Comparison of ENCODE assay signal across 24 cellular contexts in genomic region chr1:12028248-12028647, GRCh38. TPM values are rescaled to one million over a fixed set of nuclear protein-coding genes. Genes with fewer than 3 reads are reported as not detected.
"Had no signal": no experiment of that assay in that cellular context is flagged by ENCODE, and none has a peak within 500 bp of the region (broad histone marks: within the 10 kb centered on the region; RNA-seq: fewer than 3 reads in every experiment).

No MANE protein-coding gene starts in this region.

- H3K27ac Mint-ChIP-seq: activated naive CD8-positive, alpha-beta T cell treated with anti-CD3 and anti-CD28 coated beads, Interleukin-2, amount 10 ng/mL, durations not matched to agents 7 days and 5 days had no signal

- H3K4me2 ChIP-seq: SK-N-SH had no signal

- H3K36me3 ChIP-seq: breast epithelium had no signal

- H3K9ac ChIP-seq: SK-N-SH had no signal

- H3K27ac ChIP-seq: breast epithelium, Peyer's patch, RWPE1, SJCRH30, VCaP had no signal

- DNase-seq: activated CD4-positive, alpha-beta memory T cell treated with anti-CD3 and anti-CD28 coated beads, Interleukin-2, amount 10 ng/mL, durations not matched to agents 7 days and 5 days; activated CD4-positive, alpha-beta T cell treated with anti-CD3 and anti-CD28 coated beads, Interleukin-2, amount 50 U/mL, for 1 hour; activated CD4-positive, CD25-positive, alpha-beta regulatory T cell; activated CD8-positive, alpha-beta memory T cell treated with anti-CD3 and anti-CD28 coated beads, Interleukin-2, amount 50 U/mL, for 4 hours; activated naive CD4-positive, alpha-beta T cell treated with anti-CD3 and anti-CD28 coated beads, Interleukin-2, amount 50 U/mL, for 16 hours; activated naive CD8-positive, alpha-beta T cell treated with anti-CD3 and anti-CD28 coated beads, Interleukin-2, amount 10 ng/mL, durations not matched to agents 7 days and 5 days; activated T-cell treated with anti-CD3 and anti-CD28 coated beads, Interleukin-2, amount 50 U/mL, for 4 hours; aorta; caudate nucleus; MM.1S; NCI-H1105; NCI-H146; NCI-H187 treated with DMSO at 0.1 percent for 48 hours; NCI-H2081 treated with DMSO at 0.1 percent for 48 hours; NCI-H446; NCI-H524; Peyer's patch; Right ventricle myocardium superior; SJCRH30; SK-N-SH; T1000 had no signal

- H3K4me3 Mint-ChIP-seq: activated CD4-positive, alpha-beta memory T cell treated with anti-CD3 and anti-CD28 coated beads, Interleukin-2, amount 10 ng/mL, durations not matched to agents 7 days and 5 days; activated naive CD8-positive, alpha-beta T cell treated with anti-CD3 and anti-CD28 coated beads, Interleukin-2, amount 10 ng/mL, durations not matched to agents 7 days and 5 days; activated T-cell treated with anti-CD3 and anti-CD28 coated beads, Interleukin-2, amount 50 U/mL, for 4 hours had no signal

- H3K4me1 Mint-ChIP-seq: activated naive CD8-positive, alpha-beta T cell treated with anti-CD3 and anti-CD28 coated beads, Interleukin-2, amount 10 ng/mL, durations not matched to agents 7 days and 5 days had no signal

- H3K9me3 Mint-ChIP-seq: activated CD4-positive, alpha-beta memory T cell treated with anti-CD3 and anti-CD28 coated beads, Interleukin-2, amount 10 ng/mL, durations not matched to agents 7 days and 5 days; activated naive CD8-positive, alpha-beta T cell treated with anti-CD3 and anti-CD28 coated beads, Interleukin-2, amount 10 ng/mL, durations not matched to agents 7 days and 5 days; activated T-cell treated with anti-CD3 and anti-CD28 coated beads, Interleukin-2, amount 50 U/mL, for 4 hours had no signal

- ATAC-seq: activated T-cell treated with anti-CD3 and anti-CD28 coated beads, Interleukin-2, amount 50 U/mL, for 4 hours had no signal

- H3K4me3 ChIP-seq: breast epithelium, Peyer's patch, SJCRH30 had no signal

- H3K27me3 ChIP-seq: breast epithelium, Peyer's patch, SJCRH30 had no signal

- H3K4me1 ChIP-seq: breast epithelium, Peyer's patch, SJCRH30 had no signal

- H3K27me3 Mint-ChIP-seq: activated CD4-positive, alpha-beta memory T cell treated with anti-CD3 and anti-CD28 coated beads, Interleukin-2, amount 10 ng/mL, durations not matched to agents 7 days and 5 days; activated naive CD8-positive, alpha-beta T cell treated with anti-CD3 and anti-CD28 coated beads, Interleukin-2, amount 10 ng/mL, durations not matched to agents 7 days and 5 days had no signal

- H3K9me3 ChIP-seq: breast epithelium, Peyer's patch, SJCRH30, SK-N-SH had no signal

RNA-seq across cellular contexts. Expression of gene TNFRSF8, which starts 34.9 kb away (rescaled TPM):
- total RNA-seq: Peyer's patch had no signal
